14 cellular contexts compared by ENCODE assay signal in the genomic region with DNA sequence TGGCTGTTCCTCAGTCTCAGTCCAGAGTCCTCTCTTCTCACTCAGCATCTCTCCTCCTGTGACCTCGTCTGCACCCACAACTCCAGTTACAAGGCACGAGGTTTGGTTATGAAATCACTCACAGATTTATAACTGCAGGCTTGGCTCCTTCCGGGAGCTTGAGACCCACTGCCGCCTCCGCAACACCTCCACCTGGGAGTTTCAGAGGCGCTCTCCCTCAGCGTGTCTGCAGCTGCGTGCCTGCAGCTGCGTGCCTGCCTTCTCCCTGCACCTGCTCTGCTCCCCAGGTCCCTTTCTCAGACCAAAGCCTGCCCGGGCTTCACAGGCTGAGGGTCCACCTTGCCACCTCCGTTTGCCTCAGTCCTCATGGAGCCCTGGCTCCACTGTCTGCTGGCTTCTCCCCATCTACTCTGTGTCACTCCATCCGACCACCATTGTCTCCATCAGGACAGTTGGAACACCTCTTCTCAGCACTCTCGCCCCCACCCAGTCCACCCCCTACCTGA.
DNase-seq lines count a peak whose midpoint lies in the region; ATAC-seq lines count a peak whose summit lies in the region.
"Had no signal": no experiment of that assay in that cellular context is flagged by ENCODE, and none has a peak within 500 bp of the region (broad histone marks: within the 10 kb centered on the region; RNA-seq: fewer than 3 reads in every experiment).

No MANE protein-coding gene starts in this region.

- peak overlapping the region; percentile 29 for H3K27ac ChIP-seq in cingulate gyrus (ENCODE audit: low read depth, low read length)
- H3K27ac ChIP-seq: psoas muscle, VCaP had no signal

- ATAC-seq in GM18867 (IDR thresholded peaks at IDR 0.05; ENCODE audit: unreplicated experiment): peak; percentile 74
- no peak for ATAC-seq in GM19455 (IDR thresholded peaks at IDR 0.05; ENCODE audit: unreplicated experiment)

- DNase-seq in NCI-H146 (lab: John Stamatoyannopoulos, UW): peak; percentile 20
- DNase-seq in NCI-H146 treated with DMSO at 0.1 percent for 48 hours (lab: John Stamatoyannopoulos, UW; ENCODE audit: unreplicated experiment): no peak
- peak in 7 of 10 donors; percentile 11 to 94 (median 61) for DNase-seq in posterior cingulate gyrus
- DNase-seq in stimulated activated CD8-positive, alpha-beta memory T cell treated with anti-CD3 and anti-CD28 coated beads, Interleukin-4, amount 100 ng/mL, for 48 hours: no peak
- no peak for DNase-seq in retina
- DNase-seq: activated CD8-positive, alpha-beta memory T cell treated with anti-CD3 and anti-CD28 coated beads for 24 hours; NCI-H1105 treated with DMSO at 0.1 percent for 48 hours; NCI-H2227 treated with DMSO at 0.1 percent for 48 hours; stimulated activated CD4-positive, alpha-beta T cell treated with anti-CD3 and anti-CD28 coated beads, Interleukin-12 subunit alpha, Interleukin-12 subunit beta, amount 100 ng/mL, for 4 hours had no signal

- intact Hi-C loops in posterior cingulate gyrus (cut with DNase I): no loop called here

Comparison
In these comparisons a context has a peak if more than half of its experiments do, and no peak if none do; other contexts are left out.
1. DNase-seq: peak in NCI-H146 (single experiment) and posterior cingulate gyrus (7 of 10); none in NCI-H146 treated with DMSO at 0.1 percent for 48 hours (single experiment), stimulated activated CD8-positive, alpha-beta memory T cell treated with anti-CD3 and anti-CD28 coated beads, Interleukin-4, amount 100 ng/mL, for 48 hours (single experiment) and retina (single experiment).